ENCODE assay signal across 28 cellular contexts in genomic region chr3:128014548-128014947, GRCh38.
"Had no signal": no experiment of that assay in that cellular context is flagged by ENCODE, and none has a peak within 500 bp of the region (broad histone marks: within the 10 kb centered on the region; RNA-seq: fewer than 3 reads in every experiment).

No MANE protein-coding gene starts in this region.

- FAIRE-seq: colon, endometrium, endothelial cell of umbilical vein, frontal cortex had no signal

- ATAC-seq: effector memory CD8-positive, alpha-beta T cell; esophagus mucosa; foreskin keratinocyte; gastrocnemius medialis; gastroesophageal sphincter; heart left ventricle; heart right ventricle had no signal

- H3K27me3 ChIP-seq: colonic mucosa, dorsolateral prefrontal cortex, foreskin keratinocyte, gastrocnemius medialis had no signal

- H3K4me3 ChIP-seq: colonic mucosa, coronary artery, dorsolateral prefrontal cortex, esophagus muscularis mucosa, esophagus squamous epithelium, gastrocnemius medialis, gastroesophageal sphincter, heart left ventricle, heart right ventricle had no signal

- H3K27ac ChIP-seq: colonic mucosa, coronary artery, dorsolateral prefrontal cortex, epithelial cell of prostate, esophagus muscularis mucosa, esophagus squamous epithelium, foreskin keratinocyte, gastrocnemius medialis, gastroesophageal sphincter, heart left ventricle, heart right ventricle had no signal

- H3K9me3 ChIP-seq: colonic mucosa, esophagus muscularis mucosa, esophagus squamous epithelium, gastrocnemius medialis, gastroesophageal sphincter, heart left ventricle, heart right ventricle had no signal

- H3K4me1 ChIP-seq: colonic mucosa, esophagus muscularis mucosa, gastrocnemius medialis, gastroesophageal sphincter, heart left ventricle, heart right ventricle had no signal

- DNase-seq: colonic mucosa; cortex of kidney; dermis blood vessel endothelial cell; dorsolateral prefrontal cortex; effector CD4-positive, alpha-beta T cell; effector CD8-positive, alpha-beta T cell; effector memory CD4-positive, alpha-beta T cell; effector memory CD8-positive, alpha-beta T cell; endodermal cell; erythroblast; esophagus squamous epithelium; foreskin fibroblast; foreskin keratinocyte; foreskin melanocyte; gastrocnemius medialis; glutamatergic neuron; head of caudate nucleus; heart left ventricle; heart right ventricle had no signal

- H3K36me3 ChIP-seq: colonic mucosa, esophagus muscularis mucosa, esophagus squamous epithelium, gastrocnemius medialis, gastroesophageal sphincter, heart left ventricle, heart right ventricle had no signal
